In the genomic region with DNA sequence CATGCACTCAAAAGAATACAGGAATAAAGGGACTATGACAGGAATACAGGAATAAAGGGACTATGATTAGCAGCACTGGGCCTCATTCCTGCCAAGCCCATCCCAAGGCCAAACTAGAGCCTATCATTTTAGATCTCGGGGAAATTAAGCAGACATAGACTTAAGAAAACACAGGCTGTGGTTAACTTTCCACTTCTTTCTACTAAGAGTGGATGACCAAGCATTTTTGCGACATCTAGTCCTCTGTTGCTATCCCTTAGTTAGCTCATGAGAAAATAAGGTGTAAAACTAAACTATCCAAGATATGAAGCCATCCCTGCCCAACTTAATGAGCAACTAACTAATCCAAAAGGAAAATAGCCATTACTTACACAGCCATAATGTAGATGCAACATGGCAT, we compare ENCODE assay signal across 27 cellular contexts. TPM values are rescaled to one million over a fixed set of nuclear protein-coding genes. Genes with fewer than 3 reads are reported as not detected.
DNase-seq lines count a peak whose midpoint lies in the region; ATAC-seq, FAIRE-seq and TF ChIP-seq lines count a peak whose summit lies in the region.
"Had no signal": no experiment of that assay in that cellular context is flagged by ENCODE, and none has a peak within 500 bp of the region (broad histone marks: within the 10 kb centered on the region; RNA-seq: fewer than 3 reads in every experiment).

No MANE protein-coding gene starts in this region.

- no peak overlapping the region for H3K4me3 ChIP-seq in breast epithelium
- H3K4me3 ChIP-seq in K562, result no peak overlapping the region
- H3K4me3 ChIP-seq in mesenchymal stem cell (ENCODE audit: insufficient read depth in 1 of 2, low read depth in 1 of 2, low read length in 2 of 2), result no peak overlapping the region
- H3K4me3 ChIP-seq in hepatocyte, result no peak overlapping the region
- H3K4me3 ChIP-seq: MG63 had no signal

- H3K4me2 ChIP-seq in K562 (ENCODE audit: insufficient read depth, low read length) (no peak overlapping the region), mesenchymal stem cell (ENCODE audit: low read length, poor library complexity, severe bottlenecking) (no peak overlapping the region), hepatocyte (no peak overlapping the region)

- peaks cover 29% of the 10 kb centered on the region for H3K27me3 Mint-ChIP-seq in MCF 10A (ENCODE audit: insufficient read depth, unreplicated experiment)
- H3K27me3 Mint-ChIP-seq in activated naive CD8-positive, alpha-beta T cell treated with anti-CD3 and anti-CD28 coated beads for 36 hours, result peaks cover 19% of the 10 kb centered on the region

- H3K9ac ChIP-seq in K562 (ENCODE audit: insufficient read depth in 1 of 2, low read depth in 2 of 2, low read length in 2 of 2) (no peak overlapping the region), mesenchymal stem cell (ENCODE audit: low read length) (no peak overlapping the region)

- no peak overlapping the region for H4K8ac ChIP-seq in mesenchymal stem cell (ENCODE audit: low read length)

- POLR2A ChIA-PET in MCF 10A (lab: Yijun Ruan, JAX) (no interaction called here), K562 (lab: Yijun Ruan, JAX) (interaction anchor here (0.8 kb wide), 1 partner anchor 13 kb away, joined by 4 read pairs; no protein-coding TSS in a partner anchor)

- intact Hi-C loops in MCF 10A (cut with micrococcal nuclease) (no loop called here), breast epithelium (cut with DNase I; ENCODE audit: low total_unique reads) (no loop called here), K562 (cut with micrococcal nuclease) (no loop called here)

- H3K9me2 ChIP-seq in hepatocyte (replicated peaks; ENCODE audit: insufficient read depth), result no peaks in the 10 kb centered on the region

- TF ChIP-seq CTCF in MCF 10A (IDR thresholded peaks at IDR 0.05; ENCODE audit: unreplicated experiment) (no peak), breast epithelium (IDR thresholded peaks at IDR 0.05) (no peak), K562 (IDR thresholded peaks at IDR 0.05 in 2 of 3, conservative IDR thresholded peaks at IDR 0.05 in 1 of 3; ENCODE audit: insufficient read depth in 2 of 3, low read depth in 1 of 3, low read length in 3 of 3) (no peak), hepatocyte (IDR thresholded peaks at IDR 0.05; ENCODE audit: poor library complexity) (no peak)

- no peak for TF ChIP-seq EP300 in K562 (IDR thresholded peaks at IDR 0.05; ENCODE audit: low read length)

- no peak for FAIRE-seq in K562 (lab: Jason Lieb, UNC)
- FAIRE-seq: GM12892, H1, HTR-8/SVneo had no signal

- BruUV-seq in MCF 10A (replicated peaks; lab: Mats Ljungman, UMichigan), result no TSS peak
- no TSS peak for BruUV-seq in K562 (replicated peaks; lab: Mats Ljungman, UMichigan)

- no peaks in the 10 kb centered on the region for H3K9me3 Mint-ChIP-seq in MCF 10A (ENCODE audit: unreplicated experiment)
- no peaks in the 10 kb centered on the region for H3K9me3 Mint-ChIP-seq in activated naive CD8-positive, alpha-beta T cell treated with anti-CD3 and anti-CD28 coated beads for 36 hours

- in situ Hi-C loops in K562 (cut with MboI), result no loop called here

- H2AFZ ChIP-seq in K562 (ENCODE audit: low read depth, low read length) (no peak overlapping the region), mesenchymal stem cell (ENCODE audit: low read depth, low read length) (no peak overlapping the region), hepatocyte (no peak overlapping the region)

- H3K4me1 ChIP-seq in breast epithelium (no peaks in the 10 kb centered on the region), K562 (replicated peaks in 1 of 2; ENCODE audit: control insufficient read depth in 2 of 2, insufficient read depth in 2 of 2, low read length in 2 of 2) (no peaks in the 10 kb centered on the region), mesenchymal stem cell (ENCODE audit: control insufficient read depth, insufficient read depth, low read depth, low read length) (peaks cover 10% of the 10 kb centered on the region), hepatocyte (ENCODE audit: insufficient read depth) (peaks cover 8% of the 10 kb centered on the region)
- H3K4me1 ChIP-seq: BE2C had no signal

- DNase-seq in MCF 10A (ENCODE audit: unreplicated experiment) (peak; percentile 3), breast epithelium (ENCODE audit: low spot score in 2 of 2) (no peak), RPMI7951 (ENCODE audit: low read depth) (peak; percentile 49), K562 (ENCODE audit: extremely low read depth in 1 of 4, low spot score in 3 of 4) (no peak), mesenchymal stem cell (peak; percentile 6), NCI-H2196 (lab: John Stamatoyannopoulos, UW; ENCODE audit: unreplicated experiment) (no peak), hepatocyte (ENCODE audit: low spot score) (no peak)
- DNase-seq in activated naive CD8-positive, alpha-beta T cell treated with anti-CD3 and anti-CD28 coated beads for 36 hours, result no peak
- DNase-seq: 8988T; BE2C; DMS 273 treated with DMSO at 0.1 percent for 48 hours; DMS79 treated with DMSO at 0.1 percent for 48 hours; Karpas-422; MG63; NCI-H1092; NCI-H1436; NCI-H2029; NCI-H345; NCI-H524; NCI-H774; NK-92 treated with Interleukin-12 subunit alpha and Interleukin-12 subunit beta, amount 100 ng/mL, for 24 hours had no signal

- TF ChIP-seq POLR2A in breast epithelium (IDR thresholded peaks at IDR 0.05), result no peak
- TF ChIP-seq POLR2A in K562 (conservative IDR thresholded peaks at IDR 0.05), result no peak

- no peak overlapping the region for H2BK5ac ChIP-seq in mesenchymal stem cell (ENCODE audit: low read depth, low read length, poor library complexity, severe bottlenecking)

- TF ChIP-seq RAD21 in K562 (CRISPR knock-in tag; conservative IDR thresholded peaks at IDR 0.05 in 1 of 2, IDR thresholded peaks at IDR 0.05 in 1 of 2), result no peak

- H3K4me3 Mint-ChIP-seq in MCF 10A (ENCODE audit: unreplicated experiment), result no peak overlapping the region
- no peak overlapping the region for H3K4me3 Mint-ChIP-seq in activated naive CD8-positive, alpha-beta T cell treated with anti-CD3 and anti-CD28 coated beads for 36 hours
- H3K4me3 Mint-ChIP-seq: IgD-negative memory B cell had no signal

- 0% methylated on average over 2 of the region's 2 CpGs for WGBS in K562 (ENCODE audit: insufficient coverage, low coverage, missing lambda C conversion rate)
- 86% methylated on average over 2 of the region's 2 CpGs for WGBS in mesenchymal stem cell
- WGBS in hepatocyte (ENCODE audit: low lambda C conversion rate, missing lambda C conversion rate), result 88% methylated on average over 2 of the region's 2 CpGs

- no peak overlapping the region for H2BK120ac ChIP-seq in mesenchymal stem cell (ENCODE audit: low read depth, low read length)

- no peak overlapping the region for H4K91ac ChIP-seq in mesenchymal stem cell (ENCODE audit: low read length)

- no peaks in the 10 kb centered on the region for H3K9me1 ChIP-seq in K562 (ENCODE audit: control insufficient read depth, insufficient read depth, low read length)

- no peaks in the 10 kb centered on the region for H3K36me3 Mint-ChIP-seq in MCF 10A (ENCODE audit: insufficient read depth, unreplicated experiment)
- H3K36me3 Mint-ChIP-seq in activated naive CD8-positive, alpha-beta T cell treated with anti-CD3 and anti-CD28 coated beads for 36 hours, result no peaks in the 10 kb centered on the region

- no peaks in the 10 kb centered on the region for H3K4me1 Mint-ChIP-seq in MCF 10A (ENCODE audit: insufficient read depth, unreplicated experiment)
- no peaks in the 10 kb centered on the region for H3K4me1 Mint-ChIP-seq in activated naive CD8-positive, alpha-beta T cell treated with anti-CD3 and anti-CD28 coated beads for 36 hours

- H3K9me3 ChIP-seq in breast epithelium, result no peaks in the 10 kb centered on the region
- H3K9me3 ChIP-seq in K562 (replicated peaks; ENCODE audit: control insufficient read depth, insufficient read depth, low read depth, low read length), result no peaks in the 10 kb centered on the region
- no peaks in the 10 kb centered on the region for H3K9me3 ChIP-seq in mesenchymal stem cell (ENCODE audit: control insufficient read depth, low read length)
- H3K9me3 ChIP-seq in hepatocyte (ENCODE audit: low read depth), result no peaks in the 10 kb centered on the region
- H3K9me3 ChIP-seq: BE2C, MG63 had no signal

- CTCF ChIA-PET in MCF 10A (lab: Yijun Ruan, JAX) (interaction anchor here (1.4 kb wide), 1 partner anchor 18 kb away, joined by 3 read pairs; no protein-coding TSS in a partner anchor), K562 (lab: Yijun Ruan, JAX; ENCODE audit: low intra/inter-chr PET ratio) (no interaction called here)

- H3K18ac ChIP-seq in mesenchymal stem cell (ENCODE audit: low read depth in 1 of 2, low read length in 2 of 2), result no peak overlapping the region

- H3K36me3 ChIP-seq in breast epithelium, result no peaks in the 10 kb centered on the region
- no peaks in the 10 kb centered on the region for H3K36me3 ChIP-seq in K562 (ENCODE audit: control insufficient read depth, insufficient read depth, low read length)
- no peaks in the 10 kb centered on the region for H3K36me3 ChIP-seq in mesenchymal stem cell (ENCODE audit: control insufficient read depth in 1 of 2, insufficient read depth in 2 of 2, low read depth in 1 of 2, low read length in 2 of 2)
- no peaks in the 10 kb centered on the region for H3K36me3 ChIP-seq in hepatocyte (replicated peaks; ENCODE audit: insufficient read depth, low read depth)
- H3K36me3 ChIP-seq: BE2C, MG63 had no signal

- H3K27ac ChIP-seq in breast epithelium (no peak overlapping the region), K562 (ENCODE audit: extremely low read depth, low read depth, low read length) (no peak overlapping the region), mesenchymal stem cell (ENCODE audit: low read length, poor library complexity, severe bottlenecking) (no peak overlapping the region), hepatocyte (no peak overlapping the region)

- no peak overlapping the region for H2BK15ac ChIP-seq in mesenchymal stem cell (ENCODE audit: low read depth, poor library complexity, severe bottlenecking)

- no peaks in the 10 kb centered on the region for H3K79me2 ChIP-seq in K562 (ENCODE audit: control insufficient read depth, insufficient read depth, low read length)
- H3K79me2 ChIP-seq in hepatocyte, result no peaks in the 10 kb centered on the region

- no peak overlapping the region for H2BK12ac ChIP-seq in mesenchymal stem cell (ENCODE audit: low read length in 2 of 2)

- H3K79me1 ChIP-seq in mesenchymal stem cell (replicated peaks; ENCODE audit: low read length, poor library complexity, severe bottlenecking), result peaks cover 3% of the 10 kb centered on the region

- H3K4ac ChIP-seq in mesenchymal stem cell (ENCODE audit: low read depth in 1 of 2, low read length in 2 of 2), result no peak overlapping the region

- no peaks in the 10 kb centered on the region for H4K20me1 ChIP-seq in K562 (replicated peaks; ENCODE audit: control insufficient read depth, insufficient read depth, low read length)
- no peaks in the 10 kb centered on the region for H4K20me1 ChIP-seq in hepatocyte (ENCODE audit: insufficient read depth, poor library complexity, severe bottlenecking)

- H3K23ac ChIP-seq in mesenchymal stem cell (ENCODE audit: low read length in 2 of 2), result no peak overlapping the region

- H3K14ac ChIP-seq in mesenchymal stem cell (ENCODE audit: low read length in 2 of 2), result no peak overlapping the region

- no peak overlapping the region for H2AK5ac ChIP-seq in mesenchymal stem cell (ENCODE audit: low read length, severe bottlenecking)

- no peak overlapping the region for H3K27ac Mint-ChIP-seq in MCF 10A (ENCODE audit: low read depth, unreplicated experiment)
- H3K27ac Mint-ChIP-seq in activated naive CD8-positive, alpha-beta T cell treated with anti-CD3 and anti-CD28 coated beads for 36 hours, result no peak overlapping the region
- H3K27ac Mint-ChIP-seq: IgD-negative memory B cell had no signal

- H3K27me3 ChIP-seq in breast epithelium, result peaks cover 0 to 10% of the 10 kb centered on the region in 2 donors
- H3K27me3 ChIP-seq in K562 (ENCODE audit: control insufficient read depth in 2 of 2, insufficient read depth in 2 of 2, low read length in 2 of 2), result peaks cover 0 to 1% of the 10 kb centered on the region in 2 experiments; a peak in 2 of 5 replicates
- peaks cover 5 to 31% of the 10 kb centered on the region in 2 experiments for H3K27me3 ChIP-seq in mesenchymal stem cell (ENCODE audit: control insufficient read depth in 1 of 2, insufficient read depth in 1 of 2, low read length in 2 of 2)
- peaks cover 27% of the 10 kb centered on the region for H3K27me3 ChIP-seq in hepatocyte

- no peak for ATAC-seq in K562
- ATAC-seq: Panc1, SK-N-SH treated with all-trans-retinoic acid at 6 μM for 48 hours had no signal

RNA-seq across cellular contexts. Expression of a gene that starts 5.9 kb away (rescaled TPM):
- total RNA-seq in MCF 10A (2022) (not detected in 2 replicates), breast epithelium (1 to 10 TPM in 1 of 3 donors, under 1 TPM in 1, not detected in 1; 0.48 to 1.9 TPM), K562 (2014; rRNA removed) (not detected in 2 replicates), K562 (2014; rRNA removed; fragmentation: Illumina TruSeq; extraction: Trizol) (not detected in 2 replicates), K562 (2015; rRNA removed; fragmentation: Illumina TruSeq; extraction: Trizol) (not detected in 2 replicates), K562 (2021) (not detected in 2 replicates), hepatocyte (23.1 and 25.1 TPM in 2 replicates)
- total RNA-seq in RPMI7951 (2014; rRNA removed; shearing (Covaris generic)), result 20.3 and 23.7 TPM in 2 replicates
- total RNA-seq in K562 (2011; cell fraction: chromatin; rRNA removed; ENCODE audit: low replicate concordance), result not detected in 2 replicates
- total RNA-seq in K562 (2011; cell fraction: nucleolus; rRNA removed), result not detected in 2 replicates
- total RNA-seq in K562 (2011; cell fraction: nucleoplasm; rRNA removed), result not detected in 2 replicates
- polyA plus RNA-seq in K562 (2011; rRNA removed) (not detected in 2 replicates), K562 (2014; fragmentation: Illumina TruSeq; extraction: Trizol) (not detected in 2 replicates), K562 (2014; fragmentation: Nextera tagmentation; extraction: Ambion mirVana) (not detected), K562 (2014; rRNA removed) (not detected in 2 replicates), hepatocyte (17.4 and 20.2 TPM in 2 replicates)
- polyA plus RNA-seq in K562 (2011; cell fraction: cytosol; rRNA removed), result not detected in 2 replicates
- not detected in 2 replicates for polyA plus RNA-seq in K562 (2011; cell fraction: nucleus; rRNA removed)
- polyA plus RNA-seq in K562 (2012), result not detected in 2 replicates
- polyA minus RNA-seq in K562 (2011; rRNA and poly(A)+ RNA removed), result not detected in 2 replicates
- not detected in 2 replicates for polyA minus RNA-seq in K562 (2011; cell fraction: cytosol; rRNA and poly(A)+ RNA removed)
- not detected in 2 replicates for polyA minus RNA-seq in K562 (2011; cell fraction: nucleus; rRNA and poly(A)+ RNA removed)
- polyA plus RNA-seq in mesenchymal stem cell (2013, experiment 1 of 2), result 1.3 TPM
- 1.5 TPM for polyA plus RNA-seq in mesenchymal stem cell (2013, experiment 2 of 2)
- total RNA-seq in activated naive CD8-positive, alpha-beta T cell treated with anti-CD3 and anti-CD28 coated beads for 36 hours, result not detected
- polyA plus RNA-seq: IgD-negative memory B cell had no signal

Comparison
In these comparisons a context has a peak if more than half of its experiments do, and no peak if none do; other contexts are left out.
1. DNase-seq: peak in MCF 10A (single experiment), RPMI7951 (single experiment) and mesenchymal stem cell (single experiment); none in breast epithelium (0 of 2), K562 (0 of 4), NCI-H2196 (single experiment), activated naive CD8-positive, alpha-beta T cell treated with anti-CD3 and anti-CD28 coated beads for 36 hours (single experiment) and hepatocyte (single experiment).